Comparison of ENCODE assay signal across 9 cellular contexts in the genomic region with DNA sequence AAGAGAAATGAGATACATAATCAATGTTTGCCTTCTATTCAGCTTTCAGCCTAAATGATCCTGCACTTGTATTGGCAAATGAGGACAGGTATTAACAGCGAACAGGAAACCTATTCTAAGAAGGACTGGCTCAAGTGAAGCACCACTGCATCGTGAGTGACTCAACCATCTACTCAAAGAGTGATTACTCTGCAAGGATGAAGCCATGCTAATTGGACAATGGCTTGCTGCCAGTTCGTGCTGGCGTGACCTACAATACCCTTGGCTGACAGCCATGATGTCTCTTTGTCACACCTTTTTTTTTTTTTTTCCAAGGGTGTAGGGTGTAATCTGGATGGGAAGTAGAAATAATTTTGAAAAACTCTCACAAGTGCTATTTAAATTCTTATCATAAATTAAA.
DNase-seq lines count a peak whose midpoint lies in the region; ATAC-seq lines count a peak whose summit lies in the region.
"Had no signal": no experiment of that assay in that cellular context is flagged by ENCODE, and none has a peak within 500 bp of the region (broad histone marks: within the 10 kb centered on the region; RNA-seq: fewer than 3 reads in every experiment).

No MANE protein-coding gene starts in this region.

- no peak overlapping the region for H2BK12ac ChIP-seq in neuronal stem cell (ENCODE audit: low read length)

- H3K9ac ChIP-seq in neuronal stem cell (ENCODE audit: low read depth, low read length, poor library complexity), result no peak overlapping the region

- no peak overlapping the region for H2BK5ac ChIP-seq in neuronal stem cell (ENCODE audit: low read length)

- no peak overlapping the region for H3K4me2 ChIP-seq in neuronal stem cell (ENCODE audit: insufficient read depth, low read length, poor library complexity, severe bottlenecking)

- no peaks in the 10 kb centered on the region for H3K36me3 ChIP-seq in neuronal stem cell (replicated peaks in 1 of 2; ENCODE audit: control insufficient read depth in 2 of 2, insufficient read depth in 2 of 2, low read length in 2 of 2)
- H3K36me3 ChIP-seq: adrenal gland had no signal

- H3K14ac ChIP-seq in neuronal stem cell (ENCODE audit: low read length), result no peak overlapping the region

- H2AK5ac ChIP-seq in neuronal stem cell (ENCODE audit: low read depth, low read length), result no peak overlapping the region

- peaks cover 0 to 2% (median 0%) of the 10 kb centered on the region in 3 experiments for H3K27me3 ChIP-seq in neuronal stem cell (ENCODE audit: control insufficient read depth in 3 of 3, insufficient read depth in 3 of 3, low read depth in 1 of 3, low read length in 3 of 3)
- H3K27me3 ChIP-seq: adrenal gland had no signal

- no peak for ATAC-seq in HG03457 (IDR thresholded peaks at IDR 0.05; ENCODE audit: unreplicated experiment)
- no peak for ATAC-seq in HG02852 (IDR thresholded peaks at IDR 0.05; ENCODE audit: unreplicated experiment)

- H4K8ac ChIP-seq in neuronal stem cell (ENCODE audit: low read depth, low read length), result no peak overlapping the region

- no peak overlapping the region for H2AFZ ChIP-seq in neuronal stem cell (ENCODE audit: low read length)

- peaks cover 2 to 7% of the 10 kb centered on the region in 2 donors for H3K4me1 ChIP-seq in neuronal stem cell (ENCODE audit: control insufficient read depth in 2 of 2, insufficient read depth in 1 of 2, low read depth in 1 of 2, low read length in 2 of 2)
- H3K4me1 ChIP-seq: adrenal gland had no signal

- H2BK120ac ChIP-seq in neuronal stem cell (ENCODE audit: low read depth, low read length), result no peak overlapping the region

- no peak overlapping the region for H3K27ac ChIP-seq in neuronal stem cell (replicated peaks; ENCODE audit: low read length)
- H3K27ac ChIP-seq: adrenal gland had no signal

- H4K91ac ChIP-seq in neuronal stem cell (ENCODE audit: low read depth, low read length, poor library complexity), result no peak overlapping the region

- no peak overlapping the region for H3K4me3 ChIP-seq in neuronal stem cell (ENCODE audit: low read length in 2 of 2)
- H3K4me3 ChIP-seq: adrenal gland had no signal

- H3K9me3 ChIP-seq in neuronal stem cell (replicated peaks in 1 of 2; ENCODE audit: control insufficient read depth in 2 of 2, insufficient read depth in 1 of 2, low read depth in 1 of 2, low read length in 2 of 2), result no peaks in the 10 kb centered on the region
- H3K9me3 ChIP-seq: adrenal gland had no signal

- H3K79me1 ChIP-seq in neuronal stem cell (ENCODE audit: low read depth, low read length), result no peaks in the 10 kb centered on the region

- peak overlapping the region; percentile 45 for H3K18ac ChIP-seq in neuronal stem cell (ENCODE audit: low read length)

- H3K23ac ChIP-seq in neuronal stem cell (ENCODE audit: low read depth, low read length, poor library complexity), result no peak overlapping the region

- H2BK15ac ChIP-seq in neuronal stem cell (ENCODE audit: low read length), result no peak overlapping the region

- peak; percentile 51 for DNase-seq in HT1080 (ENCODE audit: low read depth)
- peak; percentile 81 for DNase-seq in NCI-H2227 (lab: John Stamatoyannopoulos, UW; ENCODE audit: unreplicated experiment)
- DNase-seq in amniotic epithelial cell (ENCODE audit: low read depth), result peak; percentile 23
- no peak for DNase-seq in neuronal stem cell (ENCODE audit: low spot score)
- no peak for DNase-seq in epidermal melanocyte (ENCODE audit: insufficient read length, low spot score)
- no peak for DNase-seq in stimulated activated CD4-positive, alpha-beta T cell treated with anti-CD3 and anti-CD28 coated beads, Interleukin-12 subunit alpha, Interleukin-12 subunit beta, amount 100 ng/mL, for 4 hours

- no CpG with 5 or more reads among the region's 4 CpGs for WGBS in neuronal stem cell (ENCODE audit: extremely low coverage in 2 of 2, insufficient read length in 2 of 2, insufficient replicate concordance in 1 of 2), 2 donors

- H3K4ac ChIP-seq in neuronal stem cell (ENCODE audit: low read length), result no peak overlapping the region

Comparison
In these comparisons a context has a peak if more than half of its experiments do, and no peak if none do; other contexts are left out.
1. DNase-seq: peak in HT1080 (single experiment), NCI-H2227 (single experiment) and amniotic epithelial cell (single experiment); none in neuronal stem cell (single experiment), epidermal melanocyte (single experiment) and stimulated activated CD4-positive, alpha-beta T cell treated with anti-CD3 and anti-CD28 coated beads, Interleukin-12 subunit alpha, Interleukin-12 subunit beta, amount 100 ng/mL, for 4 hours (single experiment).